ENCODE assay signal across 1 cellular context in the genomic region with DNA sequence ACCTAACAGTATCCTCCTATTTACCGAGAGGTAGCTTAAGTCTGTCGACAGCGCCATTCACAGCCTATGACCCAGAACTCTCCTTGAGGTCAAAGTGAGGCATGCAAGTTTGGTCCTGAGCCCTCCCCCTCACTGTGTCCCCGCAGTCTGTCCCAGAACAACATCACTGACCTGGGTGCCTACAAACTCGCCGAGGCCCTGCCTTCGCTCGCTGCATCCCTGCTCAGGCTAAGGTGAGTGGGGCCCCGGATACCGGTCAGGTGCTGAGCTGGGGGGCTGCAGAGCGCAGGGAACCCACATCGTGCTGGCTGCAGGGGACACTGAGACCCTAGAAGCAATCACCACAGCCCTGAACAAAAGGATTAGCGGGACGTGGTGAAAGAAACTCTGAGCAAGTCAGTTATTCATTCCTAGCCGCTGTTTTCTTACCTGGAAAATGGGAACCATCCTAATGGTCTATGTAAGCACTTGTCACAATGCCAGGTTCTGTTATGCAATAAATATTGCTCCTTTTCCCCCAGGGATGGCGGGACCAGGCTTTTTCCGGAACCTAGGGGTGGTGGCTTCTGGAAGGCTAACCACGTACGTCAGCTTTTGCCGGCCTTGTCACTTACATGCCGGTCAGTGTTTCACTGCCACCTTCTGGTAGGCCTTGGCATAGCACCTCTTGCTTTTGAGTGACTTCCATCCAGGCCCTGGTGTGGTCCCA.
A peak's percentile ranks its signal among the peaks of the same experiment; 100 is the strongest.
TF ChIP-seq lines count a peak whose summit lies in the region.

No MANE protein-coding gene starts in this region.

TF ChIP-seq in HepG2, 621 proteins besides CTCF, POLR2A, EP300 and RAD21 (continued from another document and continues in another):
- TF ChIP-seq, protein P1, sequence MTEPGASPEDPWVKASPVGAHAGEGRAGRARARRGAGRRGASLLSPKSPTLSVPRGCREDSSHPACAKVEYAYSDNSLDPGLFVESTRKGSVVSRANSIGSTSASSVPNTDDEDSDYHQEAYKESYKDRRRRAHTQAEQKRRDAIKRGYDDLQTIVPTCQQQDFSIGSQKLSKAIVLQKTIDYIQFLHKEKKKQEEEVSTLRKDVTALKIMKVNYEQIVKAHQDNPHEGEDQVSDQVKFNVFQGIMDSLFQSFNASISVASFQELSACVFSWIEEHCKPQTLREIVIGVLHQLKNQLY (CRISPR knock-in tag; IDR thresholded peaks at IDR 0.05), result no peak; the same call in 1 of the 2 replicates
- TF ChIP-seq FOSL1 (CRISPR knock-in tag; IDR thresholded peaks at IDR 0.05; ENCODE audit: borderline replicate concordance) (no peak), ZNF614 (CRISPR knock-in tag; IDR thresholded peaks at IDR 0.05; ENCODE audit: borderline replicate concordance) (peak; percentile 80; the same call in 1 of the 2 replicates), IKZF4 (CRISPR knock-in tag; IDR thresholded peaks at IDR 0.05; ENCODE audit: borderline replicate concordance, low read depth, not compliant biosample characterization) (no peak), REL (CRISPR knock-in tag; conservative IDR thresholded peaks at IDR 0.05) (no peak), KMT2A (CRISPR knock-in tag; IDR thresholded peaks at IDR 0.05) (peak; percentile 54; the same call in 1 of the 2 replicates), SMARCC2 (IDR thresholded peaks at IDR 0.05) (no peak), ZNF253 (CRISPR knock-in tag; IDR thresholded peaks at IDR 0.05; ENCODE audit: borderline replicate concordance) (no peak), RFX1 (IDR thresholded peaks at IDR 0.05) (no peak), ZKSCAN5 (CRISPR knock-in tag; IDR thresholded peaks at IDR 0.05) (no peak), BORCS8-MEF2B (CRISPR knock-in tag; IDR thresholded peaks at IDR 0.05) (peak; percentile 84), ZNF652 (CRISPR knock-in tag; IDR thresholded peaks at IDR 0.05; ENCODE audit: borderline replicate concordance, low read depth) (no peak), ZNF264 (CRISPR knock-in tag; IDR thresholded peaks at IDR 0.05) (no peak), FOXK2 (IDR thresholded peaks at IDR 0.05) (no peak), NFE2L1 (CRISPR knock-in tag; IDR thresholded peaks at IDR 0.05; ENCODE audit: borderline replicate concordance) (no peak), RARG (CRISPR knock-in tag; IDR thresholded peaks at IDR 0.05; ENCODE audit: low read depth) (no peak), RBAK (CRISPR knock-in tag; IDR thresholded peaks at IDR 0.05) (no peak; the same call in 1 of the 2 replicates), TARDBP (CRISPR knock-in tag; IDR thresholded peaks at IDR 0.05) (no peak; the same call in 1 of the 2 replicates), NFYC (CRISPR knock-in tag; IDR thresholded peaks at IDR 0.05) (no peak), ZNF20 (CRISPR knock-in tag; IDR thresholded peaks at IDR 0.05) (no peak), MED8 (CRISPR knock-in tag; IDR thresholded peaks at IDR 0.05; ENCODE audit: insufficient replicate concordance) (no peak), ZNF724P (CRISPR knock-in tag; IDR thresholded peaks at IDR 0.05; ENCODE audit: borderline replicate concordance) (no peak), ZFP90 (CRISPR knock-in tag; IDR thresholded peaks at IDR 0.05; ENCODE audit: borderline replicate concordance) (0 out of 2 replicates have a peak, but pooled peaks have one; percentile 38)
- TF ChIP-seq, protein P2, sequence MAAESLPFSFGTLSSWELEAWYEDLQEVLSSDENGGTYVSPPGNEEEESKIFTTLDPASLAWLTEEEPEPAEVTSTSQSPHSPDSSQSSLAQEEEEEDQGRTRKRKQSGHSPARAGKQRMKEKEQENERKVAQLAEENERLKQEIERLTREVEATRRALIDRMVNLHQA (CRISPR knock-in tag; IDR thresholded peaks at IDR 0.05), result no peak
- TF ChIP-seq, protein P3, sequence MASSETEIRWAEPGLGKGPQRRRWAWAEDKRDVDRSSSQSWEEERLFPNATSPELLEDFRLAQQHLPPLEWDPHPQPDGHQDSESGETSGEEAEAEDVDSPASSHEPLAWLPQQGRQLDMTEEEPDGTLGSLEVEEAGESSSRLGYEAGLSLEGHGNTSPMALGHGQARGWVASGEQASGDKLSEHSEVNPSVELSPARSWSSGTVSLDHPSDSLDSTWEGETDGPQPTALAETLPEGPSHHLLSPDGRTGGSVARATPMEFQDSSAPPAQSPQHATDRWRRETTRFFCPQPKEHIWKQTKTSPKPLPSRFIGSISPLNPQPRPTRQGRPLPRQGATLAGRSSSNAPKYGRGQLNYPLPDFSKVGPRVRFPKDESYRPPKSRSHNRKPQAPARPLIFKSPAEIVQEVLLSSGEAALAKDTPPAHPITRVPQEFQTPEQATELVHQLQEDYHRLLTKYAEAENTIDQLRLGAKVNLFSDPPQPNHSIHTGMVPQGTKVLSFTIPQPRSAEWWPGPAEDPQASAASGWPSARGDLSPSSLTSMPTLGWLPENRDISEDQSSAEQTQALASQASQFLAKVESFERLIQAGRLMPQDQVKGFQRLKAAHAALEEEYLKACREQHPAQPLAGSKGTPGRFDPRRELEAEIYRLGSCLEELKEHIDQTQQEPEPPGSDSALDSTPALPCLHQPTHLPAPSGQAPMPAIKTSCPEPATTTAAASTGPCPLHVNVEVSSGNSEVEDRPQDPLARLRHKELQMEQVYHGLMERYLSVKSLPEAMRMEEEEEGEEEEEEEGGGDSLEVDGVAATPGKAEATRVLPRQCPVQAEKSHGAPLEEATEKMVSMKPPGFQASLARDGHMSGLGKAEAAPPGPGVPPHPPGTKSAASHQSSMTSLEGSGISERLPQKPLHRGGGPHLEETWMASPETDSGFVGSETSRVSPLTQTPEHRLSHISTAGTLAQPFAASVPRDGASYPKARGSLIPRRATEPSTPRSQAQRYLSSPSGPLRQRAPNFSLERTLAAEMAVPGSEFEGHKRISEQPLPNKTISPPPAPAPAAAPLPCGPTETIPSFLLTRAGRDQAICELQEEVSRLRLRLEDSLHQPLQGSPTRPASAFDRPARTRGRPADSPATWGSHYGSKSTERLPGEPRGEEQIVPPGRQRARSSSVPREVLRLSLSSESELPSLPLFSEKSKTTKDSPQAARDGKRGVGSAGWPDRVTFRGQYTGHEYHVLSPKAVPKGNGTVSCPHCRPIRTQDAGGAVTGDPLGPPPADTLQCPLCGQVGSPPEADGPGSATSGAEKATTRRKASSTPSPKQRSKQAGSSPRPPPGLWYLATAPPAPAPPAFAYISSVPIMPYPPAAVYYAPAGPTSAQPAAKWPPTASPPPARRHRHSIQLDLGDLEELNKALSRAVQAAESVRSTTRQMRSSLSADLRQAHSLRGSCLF (CRISPR knock-in tag; IDR thresholded peaks at IDR 0.05; ENCODE audit: borderline replicate concordance), result no peak
- TF ChIP-seq, protein P4, sequence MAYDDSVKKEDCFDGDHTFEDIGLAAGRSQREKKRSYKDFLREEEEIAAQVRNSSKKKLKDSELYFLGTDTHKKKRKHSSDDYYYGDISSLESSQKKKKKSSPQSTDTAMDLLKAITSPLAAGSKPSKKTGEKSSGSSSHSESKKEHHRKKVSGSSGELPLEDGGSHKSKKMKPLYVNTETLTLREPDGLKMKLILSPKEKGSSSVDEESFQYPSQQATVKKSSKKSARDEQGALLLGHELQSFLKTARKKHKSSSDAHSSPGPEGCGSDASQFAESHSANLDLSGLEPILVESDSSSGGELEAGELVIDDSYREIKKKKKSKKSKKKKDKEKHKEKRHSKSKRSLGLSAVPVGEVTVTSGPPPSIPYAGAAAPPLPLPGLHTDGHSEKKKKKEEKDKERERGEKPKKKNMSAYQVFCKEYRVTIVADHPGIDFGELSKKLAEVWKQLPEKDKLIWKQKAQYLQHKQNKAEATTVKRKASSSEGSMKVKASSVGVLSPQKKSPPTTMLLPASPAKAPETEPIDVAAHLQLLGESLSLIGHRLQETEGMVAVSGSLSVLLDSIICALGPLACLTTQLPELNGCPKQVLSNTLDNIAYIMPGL (CRISPR knock-in tag; IDR thresholded peaks at IDR 0.05; ENCODE audit: borderline replicate concordance in 1 of 2, low read depth in 1 of 2), result peak; percentile 70 to 92
- TF ChIP-seq, protein P5, sequence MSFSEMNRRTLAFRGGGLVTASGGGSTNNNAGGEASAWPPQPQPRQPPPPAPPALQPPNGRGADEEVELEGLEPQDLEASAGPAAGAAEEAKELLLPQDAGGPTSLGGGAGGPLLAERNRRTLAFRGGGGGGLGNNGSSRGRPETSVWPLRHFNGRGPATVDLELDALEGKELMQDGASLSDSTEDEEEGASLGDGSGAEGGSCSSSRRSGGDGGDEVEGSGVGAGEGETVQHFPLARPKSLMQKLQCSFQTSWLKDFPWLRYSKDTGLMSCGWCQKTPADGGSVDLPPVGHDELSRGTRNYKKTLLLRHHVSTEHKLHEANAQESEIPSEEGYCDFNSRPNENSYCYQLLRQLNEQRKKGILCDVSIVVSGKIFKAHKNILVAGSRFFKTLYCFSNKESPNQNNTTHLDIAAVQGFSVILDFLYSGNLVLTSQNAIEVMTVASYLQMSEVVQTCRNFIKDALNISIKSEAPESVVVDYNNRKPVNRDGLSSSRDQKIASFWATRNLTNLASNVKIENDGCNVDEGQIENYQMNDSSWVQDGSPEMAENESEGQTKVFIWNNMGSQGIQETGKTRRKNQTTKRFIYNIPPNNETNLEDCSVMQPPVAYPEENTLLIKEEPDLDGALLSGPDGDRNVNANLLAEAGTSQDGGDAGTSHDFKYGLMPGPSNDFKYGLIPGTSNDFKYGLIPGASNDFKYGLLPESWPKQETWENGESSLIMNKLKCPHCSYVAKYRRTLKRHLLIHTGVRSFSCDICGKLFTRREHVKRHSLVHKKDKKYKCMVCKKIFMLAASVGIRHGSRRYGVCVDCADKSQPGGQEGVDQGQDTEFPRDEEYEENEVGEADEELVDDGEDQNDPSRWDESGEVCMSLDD (CRISPR knock-in tag; IDR thresholded peaks at IDR 0.05; ENCODE audit: borderline replicate concordance), result no peak
- TF ChIP-seq, protein P6, sequence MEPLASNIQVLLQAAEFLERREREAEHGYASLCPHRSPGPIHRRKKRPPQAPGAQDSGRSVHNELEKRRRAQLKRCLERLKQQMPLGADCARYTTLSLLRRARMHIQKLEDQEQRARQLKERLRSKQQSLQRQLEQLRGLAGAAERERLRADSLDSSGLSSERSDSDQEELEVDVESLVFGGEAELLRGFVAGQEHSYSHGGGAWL (CRISPR knock-in tag; IDR thresholded peaks at IDR 0.05), result no peak
- TF ChIP-seq, protein P7, sequence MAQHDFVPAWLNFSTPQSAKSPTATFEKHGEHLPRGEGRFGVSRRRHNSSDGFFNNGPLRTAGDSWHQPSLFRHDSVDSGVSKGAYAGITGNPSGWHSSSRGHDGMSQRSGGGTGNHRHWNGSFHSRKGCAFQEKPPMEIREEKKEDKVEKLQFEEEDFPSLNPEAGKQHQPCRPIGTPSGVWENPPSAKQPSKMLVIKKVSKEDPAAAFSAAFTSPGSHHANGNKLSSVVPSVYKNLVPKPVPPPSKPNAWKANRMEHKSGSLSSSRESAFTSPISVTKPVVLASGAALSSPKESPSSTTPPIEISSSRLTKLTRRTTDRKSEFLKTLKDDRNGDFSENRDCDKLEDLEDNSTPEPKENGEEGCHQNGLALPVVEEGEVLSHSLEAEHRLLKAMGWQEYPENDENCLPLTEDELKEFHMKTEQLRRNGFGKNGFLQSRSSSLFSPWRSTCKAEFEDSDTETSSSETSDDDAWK (CRISPR knock-in tag; IDR thresholded peaks at IDR 0.05), result no peak
- TF ChIP-seq, protein P8, sequence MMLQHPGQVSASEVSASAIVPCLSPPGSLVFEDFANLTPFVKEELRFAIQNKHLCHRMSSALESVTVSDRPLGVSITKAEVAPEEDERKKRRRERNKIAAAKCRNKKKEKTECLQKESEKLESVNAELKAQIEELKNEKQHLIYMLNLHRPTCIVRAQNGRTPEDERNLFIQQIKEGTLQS (CRISPR knock-in tag; IDR thresholded peaks at IDR 0.05), result no peak; the same call in 1 of the 2 replicates
- TF ChIP-seq, protein P9, sequence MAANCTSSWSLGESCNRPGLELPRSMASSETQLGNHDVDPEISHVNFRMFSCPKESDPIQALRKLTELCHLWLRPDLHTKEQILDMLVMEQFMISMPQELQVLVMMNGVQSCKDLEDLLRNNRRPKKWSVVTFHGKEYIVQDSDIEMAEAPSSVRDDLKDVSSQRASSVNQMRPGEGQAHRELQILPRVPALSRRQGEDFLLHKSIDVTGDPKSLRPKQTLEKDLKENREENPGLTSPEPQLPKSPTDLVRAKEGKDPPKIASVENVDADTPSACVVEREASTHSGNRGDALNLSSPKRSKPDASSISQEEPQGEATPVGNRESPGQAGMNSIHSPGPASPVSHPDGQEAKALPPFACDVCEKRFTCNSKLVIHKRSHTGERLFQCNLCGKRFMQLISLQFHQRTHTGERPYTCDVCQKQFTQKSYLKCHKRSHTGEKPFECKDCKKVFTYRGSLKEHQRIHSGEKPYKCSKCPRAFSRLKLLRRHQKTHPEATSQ (CRISPR knock-in tag; IDR thresholded peaks at IDR 0.05; ENCODE audit: borderline replicate concordance), result no peak
- TF ChIP-seq, protein P10, sequence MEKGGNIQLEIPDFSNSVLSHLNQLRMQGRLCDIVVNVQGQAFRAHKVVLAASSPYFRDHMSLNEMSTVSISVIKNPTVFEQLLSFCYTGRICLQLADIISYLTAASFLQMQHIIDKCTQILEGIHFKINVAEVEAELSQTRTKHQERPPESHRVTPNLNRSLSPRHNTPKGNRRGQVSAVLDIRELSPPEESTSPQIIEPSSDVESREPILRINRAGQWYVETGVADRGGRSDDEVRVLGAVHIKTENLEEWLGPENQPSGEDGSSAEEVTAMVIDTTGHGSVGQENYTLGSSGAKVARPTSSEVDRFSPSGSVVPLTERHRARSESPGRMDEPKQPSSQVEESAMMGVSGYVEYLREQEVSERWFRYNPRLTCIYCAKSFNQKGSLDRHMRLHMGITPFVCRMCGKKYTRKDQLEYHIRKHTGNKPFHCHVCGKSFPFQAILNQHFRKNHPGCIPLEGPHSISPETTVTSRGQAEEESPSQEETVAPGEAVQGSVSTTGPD (CRISPR knock-in tag; IDR thresholded peaks at IDR 0.05), result no peak
- TF ChIP-seq, protein P11, sequence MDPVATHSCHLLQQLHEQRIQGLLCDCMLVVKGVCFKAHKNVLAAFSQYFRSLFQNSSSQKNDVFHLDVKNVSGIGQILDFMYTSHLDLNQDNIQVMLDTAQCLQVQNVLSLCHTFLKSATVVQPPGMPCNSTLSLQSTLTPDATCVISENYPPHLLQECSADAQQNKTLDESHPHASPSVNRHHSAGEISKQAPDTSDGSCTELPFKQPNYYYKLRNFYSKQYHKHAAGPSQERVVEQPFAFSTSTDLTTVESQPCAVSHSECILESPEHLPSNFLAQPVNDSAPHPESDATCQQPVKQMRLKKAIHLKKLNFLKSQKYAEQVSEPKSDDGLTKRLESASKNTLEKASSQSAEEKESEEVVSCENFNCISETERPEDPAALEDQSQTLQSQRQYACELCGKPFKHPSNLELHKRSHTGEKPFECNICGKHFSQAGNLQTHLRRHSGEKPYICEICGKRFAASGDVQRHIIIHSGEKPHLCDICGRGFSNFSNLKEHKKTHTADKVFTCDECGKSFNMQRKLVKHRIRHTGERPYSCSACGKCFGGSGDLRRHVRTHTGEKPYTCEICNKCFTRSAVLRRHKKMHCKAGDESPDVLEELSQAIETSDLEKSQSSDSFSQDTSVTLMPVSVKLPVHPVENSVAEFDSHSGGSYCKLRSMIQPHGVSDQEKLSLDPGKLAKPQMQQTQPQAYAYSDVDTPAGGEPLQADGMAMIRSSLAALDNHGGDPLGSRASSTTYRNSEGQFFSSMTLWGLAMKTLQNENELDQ (CRISPR knock-in tag; IDR thresholded peaks at IDR 0.05; ENCODE audit: borderline replicate concordance), result no peak
